In the genomic region with DNA sequence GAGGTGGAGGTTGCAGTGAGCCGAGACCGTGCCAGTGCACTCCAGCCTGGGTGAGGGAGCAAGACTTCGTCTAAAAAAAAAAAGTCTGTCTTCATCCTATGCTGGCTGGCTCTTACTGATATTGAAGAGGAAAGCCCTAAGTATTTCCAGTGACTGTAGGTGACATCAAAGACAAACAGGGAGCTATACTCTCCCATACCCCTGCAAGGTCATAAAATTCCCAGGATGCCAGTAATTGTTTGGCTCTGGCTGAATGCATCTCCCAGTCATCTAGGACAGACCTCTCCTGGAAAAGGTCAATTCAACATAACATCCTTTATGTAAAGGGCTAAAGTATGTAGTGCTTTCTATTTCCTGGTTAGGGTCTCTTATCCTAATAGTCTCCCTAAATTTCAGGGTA, we compare ENCODE assay signal across 15 cellular contexts. TPM values are rescaled to one million over a fixed set of nuclear protein-coding genes. Genes with fewer than 3 reads are reported as not detected.
DNase-seq lines count a peak whose midpoint lies in the region; ATAC-seq lines count a peak whose summit lies in the region.
"Had no signal": no experiment of that assay in that cellular context is flagged by ENCODE, and none has a peak within 500 bp of the region (broad histone marks: within the 10 kb centered on the region; RNA-seq: fewer than 3 reads in every experiment).

No MANE protein-coding gene starts in this region.

- POLR2A ChIA-PET in naive thymus-derived CD4-positive, alpha-beta T cell (lab: Charles Lee) = no interaction called here

- H3K4me1 Mint-ChIP-seq in naive thymus-derived CD4-positive, alpha-beta T cell = no peaks in the 10 kb centered on the region
- H3K4me1 Mint-ChIP-seq: CD4-positive, CD25-positive, alpha-beta regulatory T cell had no signal

- H3K79me2 ChIP-seq in trophoblast cell (ENCODE audit: control insufficient read depth, insufficient read depth, low read length, poor library complexity) = no peaks in the 10 kb centered on the region

- H3K4me2 ChIP-seq in trophoblast cell (ENCODE audit: low read length) = peak overlapping the region; percentile 2
- H3K4me2 ChIP-seq: BLaER1 treated with 17β-estradiol and CSF1 and Interleukin-3, amounts not matched to agents 10 nM and 100 nM had no signal

- peak; percentile 3 for DNase-seq in H7
- DNase-seq in SW480 (ENCODE audit: low spot score) = peak; percentile 4
- DNase-seq in iPS DF 19.7 (ENCODE audit: low read depth, low spot score) = peak; percentile 20
- DNase-seq in trophoblast cell = peak in 1 of 2 donors; percentile 37
- no peak for DNase-seq in naive thymus-derived CD4-positive, alpha-beta T cell
- DNase-seq: ACHN; CD4-positive, CD25-positive, alpha-beta regulatory T cell; GOT3 had no signal

- no peaks in the 10 kb centered on the region for H3K36me3 Mint-ChIP-seq in naive thymus-derived CD4-positive, alpha-beta T cell
- H3K36me3 Mint-ChIP-seq: CD4-positive, CD25-positive, alpha-beta regulatory T cell had no signal

- H2BK120ac ChIP-seq in trophoblast cell (ENCODE audit: insufficient read depth, low read length, poor library complexity) = no peak overlapping the region

- no peak overlapping the region for H2BK12ac ChIP-seq in trophoblast cell (ENCODE audit: low read length)

- H4K91ac ChIP-seq in trophoblast cell (ENCODE audit: low read depth, low read length) = no peak overlapping the region

- H3K9me3 Mint-ChIP-seq in naive thymus-derived CD4-positive, alpha-beta T cell = peaks cover 0 to 3% (median 0%) of the 10 kb centered on the region in 11 donors

- H3K4me1 ChIP-seq in trophoblast cell (ENCODE audit: control insufficient read depth in 1 of 2, insufficient read depth in 2 of 2, low read length in 2 of 2) = peaks cover 3 to 5% of the 10 kb centered on the region in 2 experiments
- no peaks in the 10 kb centered on the region for H3K4me1 ChIP-seq in naive thymus-derived CD4-positive, alpha-beta T cell (ENCODE audit: control insufficient read depth in 2 of 2, insufficient read depth in 2 of 2, low read length in 2 of 2)
- H3K4me1 ChIP-seq: BLaER1 treated with 17β-estradiol and CSF1 and Interleukin-3, amounts not matched to agents 10 nM and 100 nM had no signal

- H3K23ac ChIP-seq in trophoblast cell (ENCODE audit: low read length) = no peak overlapping the region

- no peak overlapping the region for H3K14ac ChIP-seq in trophoblast cell (ENCODE audit: low read length)

- H2BK5ac ChIP-seq in trophoblast cell (ENCODE audit: low read depth, low read length, poor library complexity) = no peak overlapping the region

- H3K36me3 ChIP-seq in H7 (replicated peaks; ENCODE audit: control insufficient read depth, insufficient read depth, low read length) = no peaks in the 10 kb centered on the region
- H3K36me3 ChIP-seq in trophoblast cell (ENCODE audit: control insufficient read depth in 1 of 2, insufficient read depth in 2 of 2, low read length in 2 of 2) = no peaks in the 10 kb centered on the region
- H3K36me3 ChIP-seq in naive thymus-derived CD4-positive, alpha-beta T cell (ENCODE audit: control insufficient read depth in 2 of 3, insufficient read depth in 3 of 3, low read length in 3 of 3) = no peaks in the 10 kb centered on the region
- H3K36me3 ChIP-seq: BLaER1 treated with 17β-estradiol and CSF1 and Interleukin-3, amounts not matched to agents 10 nM and 100 nM had no signal

- intact Hi-C loops in naive thymus-derived CD4-positive, alpha-beta T cell (cut with micrococcal nuclease) = no loop called here

- peaks cover 0 to 17% (median 6%) of the 10 kb centered on the region in 5 donors for H3K27me3 Mint-ChIP-seq in naive thymus-derived CD4-positive, alpha-beta T cell
- H3K27me3 Mint-ChIP-seq: CD4-positive, CD25-positive, alpha-beta regulatory T cell had no signal

- no CpG with 5 or more reads among the region's 3 CpGs for WGBS in trophoblast cell (ENCODE audit: extremely low coverage, insufficient coverage, insufficient read length)

- no peak for ATAC-seq in naive thymus-derived CD4-positive, alpha-beta T cell
- no peak for ATAC-seq in activated CD4-positive, CD25-positive, alpha-beta regulatory T cell treated with anti-CD3 and anti-CD28 coated beads, Interleukin-2, amount 50 U/mL, for 24 hours
- no peak for ATAC-seq in GM19324 (IDR thresholded peaks at IDR 0.05; ENCODE audit: low FRiP score, unreplicated experiment)
- ATAC-seq: GM12878, HCT116 had no signal

- no peaks in the 10 kb centered on the region for H3K79me1 ChIP-seq in trophoblast cell (ENCODE audit: low read length)

- peak overlapping the region; percentile 33 for H3K27ac ChIP-seq in trophoblast cell (ENCODE audit: low read depth, low read length)
- H3K27ac ChIP-seq in naive thymus-derived CD4-positive, alpha-beta T cell (ENCODE audit: low read depth, low read length) = no peak overlapping the region
- H3K27ac ChIP-seq: BLaER1 treated with 17β-estradiol and CSF1 and Interleukin-3, amounts not matched to agents 10 nM and 100 nM had no signal

- no peak overlapping the region for H4K12ac ChIP-seq in trophoblast cell (ENCODE audit: low read depth, low read length)

- H3K4me3 Mint-ChIP-seq in naive thymus-derived CD4-positive, alpha-beta T cell = no peak overlapping the region
- H3K4me3 Mint-ChIP-seq: CD4-positive, CD25-positive, alpha-beta regulatory T cell had no signal

- H3K4me3 ChIP-seq in H7 (ENCODE audit: insufficient read depth, low read depth, low read length) (no peak overlapping the region), trophoblast cell (ENCODE audit: low read depth, low read length) (no peak overlapping the region)
- H3K4me3 ChIP-seq in naive thymus-derived CD4-positive, alpha-beta T cell (ENCODE audit: low read length) = no peak overlapping the region
- H3K4me3 ChIP-seq: BLaER1 treated with 17β-estradiol and CSF1 and Interleukin-3, amounts not matched to agents 10 nM and 100 nM; GM12878 had no signal

- H3K27ac Mint-ChIP-seq in naive thymus-derived CD4-positive, alpha-beta T cell = no peak overlapping the region
- H3K27ac Mint-ChIP-seq: CD4-positive, CD25-positive, alpha-beta regulatory T cell had no signal

- H3K9ac ChIP-seq in trophoblast cell (ENCODE audit: low read length) = no peak overlapping the region
- H3K9ac ChIP-seq: BLaER1 treated with 17β-estradiol and CSF1 and Interleukin-3, amounts not matched to agents 10 nM and 100 nM had no signal

- CTCF ChIA-PET in naive thymus-derived CD4-positive, alpha-beta T cell (lab: Charles Lee) = interaction anchor here (0.6 kb wide), 1 partner anchor 208 kb away, joined by 3 read pairs; no protein-coding TSS in a partner anchor

- H3K18ac ChIP-seq in trophoblast cell (ENCODE audit: low read length) = no peak overlapping the region

- no peaks in the 10 kb centered on the region for H3K9me3 ChIP-seq in trophoblast cell (ENCODE audit: insufficient read depth, low read depth, low read length)
- no peaks in the 10 kb centered on the region for H3K9me3 ChIP-seq in naive thymus-derived CD4-positive, alpha-beta T cell (ENCODE audit: control insufficient read depth in 2 of 3, low read length in 3 of 3)
- H3K9me3 ChIP-seq: BLaER1 treated with 17β-estradiol and CSF1 and Interleukin-3, amounts not matched to agents 10 nM and 100 nM had no signal

- H4K8ac ChIP-seq in trophoblast cell (ENCODE audit: low read depth, low read length) = no peak overlapping the region

- H3K27me3 ChIP-seq in H7 (ENCODE audit: control insufficient read depth, insufficient read depth, low read length) (no peaks in the 10 kb centered on the region), trophoblast cell (ENCODE audit: insufficient read depth, low read length) (no peaks in the 10 kb centered on the region)
- no peaks in the 10 kb centered on the region for H3K27me3 ChIP-seq in naive thymus-derived CD4-positive, alpha-beta T cell (ENCODE audit: control insufficient read depth in 2 of 2, insufficient read depth in 2 of 2, low read length in 2 of 2)
- H3K27me3 ChIP-seq: BLaER1 treated with 17β-estradiol and CSF1 and Interleukin-3, amounts not matched to agents 10 nM and 100 nM had no signal

- no peak overlapping the region for H3K4ac ChIP-seq in trophoblast cell (ENCODE audit: low read depth, low read length)

- no peak overlapping the region for H2AFZ ChIP-seq in trophoblast cell (ENCODE audit: insufficient read depth, low read length, poor library complexity)

- no peak overlapping the region for H2AK5ac ChIP-seq in trophoblast cell (ENCODE audit: low read length)

RNA-seq across cellular contexts. Expression of gene ZBBX, which starts 8.0 kb away (rescaled TPM):
- total RNA-seq in H7 (2014; rRNA removed; shearing (Covaris generic)) = 0.26 and 0.90 TPM in 2 replicates
- polyA plus RNA-seq in trophoblast cell (2013) = 0.39 and 0.60 TPM in 2 replicates
- not detected for total RNA-seq in naive thymus-derived CD4-positive, alpha-beta T cell
- not detected for polyA plus RNA-seq in naive thymus-derived CD4-positive, alpha-beta T cell
- total RNA-seq: CD4-positive, CD25-positive, alpha-beta regulatory T cell; Daoy; G401 had no signal
- polyA plus RNA-seq: CD4-positive, CD25-positive, alpha-beta regulatory T cell had no signal

Comparison
In these comparisons a context has a peak if more than half of its experiments do, and no peak if none do; other contexts are left out.
1. DNase-seq: peak in H7 (single experiment), SW480 (single experiment) and iPS DF 19.7 (single experiment); none in naive thymus-derived CD4-positive, alpha-beta T cell (0 of 9).